ENCODE assay signal across 7 cellular contexts in genomic region chr6:26651382-26651781, GRCh38.
"Had no signal": no experiment of that assay in that cellular context is flagged by ENCODE, and none has a peak within 500 bp of the region (broad histone marks: within the 10 kb centered on the region; RNA-seq: fewer than 3 reads in every experiment).

No MANE protein-coding gene starts in this region.

- FAIRE-seq: HTR-8/SVneo, K562 had no signal

- H3K4me3 ChIP-seq: K562 had no signal

- H3K4me2 ChIP-seq: KMS-11 had no signal

- DNase-seq: IMR-90, KBM-7, KG1 had no signal

- H3K27ac ChIP-seq: HL-60, KMS-11 had no signal

- H3K9ac ChIP-seq: KMS-11 had no signal

- ATAC-seq: K562 had no signal
